ENCODE assay signal across 19 cellular contexts in the genomic region with DNA sequence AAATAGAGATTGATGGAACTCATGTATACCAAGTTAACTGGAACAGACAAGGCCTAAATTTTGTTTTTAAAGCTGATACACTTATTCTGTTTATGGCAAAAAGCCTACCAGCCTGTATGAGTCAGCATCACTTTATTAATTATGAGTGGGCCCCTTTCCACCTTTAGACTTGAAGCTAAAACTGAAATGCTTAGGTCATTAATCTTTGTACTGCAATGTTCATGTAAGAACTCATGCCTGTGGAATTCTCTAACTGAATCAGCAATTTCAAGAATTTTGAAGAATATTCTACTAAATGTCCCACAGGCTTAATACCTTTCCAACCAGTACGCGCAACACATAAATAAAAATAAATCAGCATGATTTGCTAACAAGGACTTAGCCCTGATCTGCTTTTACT.
DNase-seq lines count a peak whose midpoint lies in the region; ATAC-seq, FAIRE-seq and TF ChIP-seq lines count a peak whose summit lies in the region.
"Had no signal": no experiment of that assay in that cellular context is flagged by ENCODE, and none has a peak within 500 bp of the region (broad histone marks: within the 10 kb centered on the region; RNA-seq: fewer than 3 reads in every experiment).

No MANE protein-coding gene starts in this region.

- DNase-seq in BJ (ENCODE audit: low read depth) = peak; percentile 50
- DNase-seq in RWPE1 (ENCODE audit: low spot score) = peak; percentile 67
- DNase-seq in endothelial cell of umbilical vein (ENCODE audit: low read depth, low spot score) = peak; percentile 80
- peak; percentile 21 for DNase-seq in myocyte (ENCODE audit: low read depth)
- DNase-seq in NCI-H2171 treated with DMSO at 0.1 percent for 48 hours (lab: John Stamatoyannopoulos, UW) = no peak
- DNase-seq in H9 = no peak
- no peak for DNase-seq in MG63
- DNase-seq in CD8-positive, alpha-beta T cell = no peak
- DNase-seq: activated CD4-positive, CD25-positive, alpha-beta regulatory T cell treated with anti-CD3 and anti-CD28 coated beads, Interleukin-2, amount 50 U/mL, for 72 hours; activated CD8-positive, alpha-beta memory T cell treated with anti-CD3 and anti-CD28 coated beads, Interleukin-2, amount 50 U/mL, for 48 hours; activated naive CD4-positive, alpha-beta T cell treated with anti-CD3 and anti-CD28 coated beads, Interleukin-2, amount 50 U/mL, for 16 hours; AML-193; esophagus squamous epithelium; KG1; NCI-H1694 treated with DMSO at 0.1 percent for 48 hours; NCI-H526; stomach had no signal

- TF ChIP-seq CTCF in BJ (IDR thresholded peaks at IDR 0.05; ENCODE audit: insufficient read depth, low read depth, low read length) (no peak), RWPE1 (conservative IDR thresholded peaks at IDR 0.05; ENCODE audit: low read depth) (no peak), endothelial cell of umbilical vein (IDR thresholded peaks at IDR 0.05; ENCODE audit: extremely low read depth in 1 of 2, insufficient read depth in 1 of 2, low read depth in 1 of 2, low read length in 2 of 2) (no peak), H9 (conservative IDR thresholded peaks at IDR 0.05) (no peak)
- no peak for TF ChIP-seq CTCF in CD8-positive, alpha-beta T cell (IDR thresholded peaks at IDR 0.05)

- H3K56ac ChIP-seq in H9 (ENCODE audit: insufficient read length, low read depth, low read length) = no peak overlapping the region

- no peaks in the 10 kb centered on the region; the same call in 1 of the 2 replicates for H3K27me3 Mint-ChIP-seq in H9 (ENCODE audit: low read depth)
- no peaks in the 10 kb centered on the region for H3K27me3 Mint-ChIP-seq in CD8-positive, alpha-beta T cell (ENCODE audit: low read depth)

- CTCF ChIA-PET in BJ (lab: Yijun Ruan, JAX) = interaction anchor here (1.2 to 1.6 kb wide), 2 partner anchors 27 to 287 kb away, joined by 3 to 4 read pairs; partner anchors contain the start of gene EDN1
- CTCF ChIA-PET in RWPE1 (lab: Yijun Ruan, JAX) = interaction anchor here (0.5 kb wide), 1 partner anchor 104 kb away, joined by 3 read pairs; no protein-coding TSS in a partner anchor
- CTCF ChIA-PET in endothelial cell of umbilical vein (lab: Charles Lee) = interaction anchor here (0.8 to 1.6 kb wide), 13 partner anchors 9 to 920 kb away, joined by 3 to 5 read pairs (median 3); no protein-coding TSS in a partner anchor
- CTCF ChIA-PET in CD8-positive, alpha-beta T cell (lab: Charles Lee) = no interaction called here

- H3K14ac ChIP-seq in H9 (ENCODE audit: insufficient read depth, low read length) = no peak overlapping the region

- no peaks in the 10 kb centered on the region for H3K79me2 ChIP-seq in endothelial cell of umbilical vein (ENCODE audit: control insufficient read depth, insufficient read depth, low read length)
- no peaks in the 10 kb centered on the region for H3K79me2 ChIP-seq in H9 (ENCODE audit: insufficient read depth, low read length)

- H2BK15ac ChIP-seq in H9 (ENCODE audit: low read depth, low read length) = no peak overlapping the region

- H3K9ac ChIP-seq in endothelial cell of umbilical vein (replicated peaks; ENCODE audit: extremely low read depth, insufficient read depth, low read length) (no peak overlapping the region), H9 (ENCODE audit: extremely low read depth, insufficient read length, low read length) (no peak overlapping the region)

- no CpG with 5 or more reads among the region's 2 CpGs for WGBS in H9 (ENCODE audit: extremely low coverage, insufficient read length, low lambda C conversion rate)

- FAIRE-seq in endothelial cell of umbilical vein (lab: Jason Lieb, UNC) = peak; percentile 62

- H3K4me3 ChIP-seq in BJ (ENCODE audit: low read depth, low read length) (no peak overlapping the region), endothelial cell of umbilical vein (replicated peaks in 1 of 3; ENCODE audit: insufficient read depth in 1 of 3, low read depth in 1 of 3, low read length in 3 of 3) (no peak overlapping the region), MG63 (no peak overlapping the region)
- no peak overlapping the region for H3K4me3 ChIP-seq in CD8-positive, alpha-beta T cell (ENCODE audit: low read depth, low read length)
- H3K4me3 ChIP-seq: esophagus squamous epithelium, HAP-1, stomach had no signal

- no peak overlapping the region for H4K5ac ChIP-seq in H9 (ENCODE audit: insufficient read length, low read depth, low read length)

- H3K9me3 ChIP-seq in endothelial cell of umbilical vein (replicated peaks; ENCODE audit: control insufficient read depth, insufficient read depth, low read length) (no peaks in the 10 kb centered on the region), H9 (ENCODE audit: control insufficient read depth, low read depth, low read length) (no peaks in the 10 kb centered on the region), MG63 (peaks cover 5% of the 10 kb centered on the region)
- H3K9me3 ChIP-seq in CD8-positive, alpha-beta T cell (ENCODE audit: low read length) = no peaks in the 10 kb centered on the region
- H3K9me3 ChIP-seq: esophagus squamous epithelium, HAP-1, neutrophil, stomach had no signal

- dilution Hi-C loops in endothelial cell of umbilical vein (cut with MboI; ENCODE audit: extremely low pct_ligation_motif_present, low sequenced_read_pairs) = loop anchor here (25.0 kb wide), 1 partner anchor 89 kb away; no protein-coding TSS in a partner anchor

- H3K27ac ChIP-seq in RWPE1 (no peak overlapping the region), endothelial cell of umbilical vein (ENCODE audit: insufficient read depth, low read depth, low read length) (peak overlapping the region; percentile 52), H9 (ENCODE audit: insufficient read length, low read depth, low read length) (no peak overlapping the region)
- H3K27ac ChIP-seq in CD8-positive, alpha-beta T cell (ENCODE audit: low read depth, low read length) = no peak overlapping the region
- H3K27ac ChIP-seq: neutrophil, stomach had no signal

- H3K4ac ChIP-seq in H9 (ENCODE audit: low read depth, low read length) = no peak overlapping the region

- no peaks in the 10 kb centered on the region for H3K36me3 ChIP-seq in BJ (ENCODE audit: control insufficient read depth, insufficient read depth, low read length)
- no peaks in the 10 kb centered on the region for H3K36me3 ChIP-seq in endothelial cell of umbilical vein (ENCODE audit: control insufficient read depth in 2 of 2, extremely low read depth in 1 of 2, insufficient read depth in 2 of 2, low read length in 2 of 2)
- no peaks in the 10 kb centered on the region for H3K36me3 ChIP-seq in MG63
- H3K36me3 ChIP-seq in CD8-positive, alpha-beta T cell (ENCODE audit: insufficient read depth, low read length) = no peaks in the 10 kb centered on the region
- H3K36me3 ChIP-seq: esophagus squamous epithelium, HAP-1, neutrophil, stomach had no signal

- H2AFZ ChIP-seq in endothelial cell of umbilical vein (ENCODE audit: low read depth, low read length) = no peak overlapping the region
- no peak overlapping the region for H2AFZ ChIP-seq in H9 (ENCODE audit: low read length)

- POLR2A ChIA-PET in BJ (lab: Charles Lee) = interaction anchor here (0.6 kb wide), 2 partner anchors 28 to 369 kb away, joined by 3 read pairs; no protein-coding TSS in a partner anchor
- POLR2A ChIA-PET in RWPE1 (lab: Yijun Ruan, JAX; ENCODE audit: low non-redundant PET) = no interaction called here
- POLR2A ChIA-PET in endothelial cell of umbilical vein (lab: Charles Lee) = interaction anchor here (0.7 to 1.3 kb wide), 2 partner anchors 8 to 278 kb away, joined by 3 to 6 read pairs; no protein-coding TSS in a partner anchor
- POLR2A ChIA-PET in CD8-positive, alpha-beta T cell (lab: Charles Lee) = no interaction called here

- H2BK5ac ChIP-seq in H9 (ENCODE audit: insufficient read length, low read length) = no peak overlapping the region

- H2BK20ac ChIP-seq in H9 (ENCODE audit: low read depth, low read length, poor library complexity, severe bottlenecking) = no peak overlapping the region

- BruUV-seq in endothelial cell of umbilical vein (replicated peaks; lab: Mats Ljungman, UMichigan) = no TSS peak

- H3K79me1 ChIP-seq in H9 (ENCODE audit: insufficient read depth, low read depth, low read length, poor library complexity, severe bottlenecking) = no peaks in the 10 kb centered on the region

- H3K4me1 ChIP-seq in endothelial cell of umbilical vein (ENCODE audit: control insufficient read depth, extremely low read depth, insufficient read depth, low read length) = peaks cover 56% of the 10 kb centered on the region
- peaks cover 5% of the 10 kb centered on the region; the same call in 1 of the 2 replicates for H3K4me1 ChIP-seq in H9 (ENCODE audit: insufficient read depth, low read length)
- no peaks in the 10 kb centered on the region for H3K4me1 ChIP-seq in CD8-positive, alpha-beta T cell (ENCODE audit: insufficient read depth, low read length)
- H3K4me1 ChIP-seq: HAP-1 had no signal

- H2AK5ac ChIP-seq in H9 (ENCODE audit: insufficient read length, low read length) = no peak overlapping the region

- no peak overlapping the region for H2BK12ac ChIP-seq in H9 (ENCODE audit: insufficient read length, low read depth, low read length)

- intact Hi-C loops in endothelial cell of umbilical vein (cut with micrococcal nuclease) = no loop called here
- intact Hi-C loops in CD8-positive, alpha-beta T cell (cut with DNase I, micrococcal nuclease) = no loop called here

- no peaks in the 10 kb centered on the region for H3K9me3 Mint-ChIP-seq in H9
- no peaks in the 10 kb centered on the region for H3K9me3 Mint-ChIP-seq in CD8-positive, alpha-beta T cell

- no peaks in the 10 kb centered on the region for H3K9me1 ChIP-seq in endothelial cell of umbilical vein (replicated peaks; ENCODE audit: control insufficient read depth, extremely low read depth, insufficient read depth, low read length)

- no peak overlapping the region for H3K4me3 Mint-ChIP-seq in H9
- no peak overlapping the region for H3K4me3 Mint-ChIP-seq in CD8-positive, alpha-beta T cell

- H4K91ac ChIP-seq in H9 (ENCODE audit: insufficient read length, low read depth, low read length) = no peak overlapping the region

- no peaks in the 10 kb centered on the region for H3K27me3 ChIP-seq in BJ (ENCODE audit: control insufficient read depth, insufficient read depth, low read length)
- no peaks in the 10 kb centered on the region for H3K27me3 ChIP-seq in endothelial cell of umbilical vein (ENCODE audit: control insufficient read depth in 2 of 2, insufficient read depth in 2 of 2, low read length in 2 of 2)
- no peaks in the 10 kb centered on the region for H3K27me3 ChIP-seq in H9 (ENCODE audit: insufficient read depth, low read length)
- H3K27me3 ChIP-seq in MG63 = no peaks in the 10 kb centered on the region
- no peaks in the 10 kb centered on the region for H3K27me3 ChIP-seq in CD8-positive, alpha-beta T cell (ENCODE audit: insufficient read depth, low read length)
- H3K27me3 ChIP-seq: esophagus squamous epithelium, neutrophil, stomach had no signal

- H3K36me3 Mint-ChIP-seq in H9 (ENCODE audit: insufficient read depth in 1 of 3, low read depth in 3 of 3) = no peaks in the 10 kb centered on the region
- no peaks in the 10 kb centered on the region for H3K36me3 Mint-ChIP-seq in CD8-positive, alpha-beta T cell

- ATAC-seq in CD8-positive, alpha-beta T cell = no peak

- H4K20me1 ChIP-seq in endothelial cell of umbilical vein (replicated peaks; ENCODE audit: control insufficient read depth, extremely low read depth, insufficient read depth, low read length) = no peaks in the 10 kb centered on the region
- no peaks in the 10 kb centered on the region for H4K20me1 ChIP-seq in H9 (ENCODE audit: control insufficient read depth, insufficient read depth, insufficient read length)

- H3K4me1 Mint-ChIP-seq in H9 = peaks cover 6 to 8% of the 10 kb centered on the region in 2 experiments
- H3K4me1 Mint-ChIP-seq in CD8-positive, alpha-beta T cell (ENCODE audit: low read depth) = no peaks in the 10 kb centered on the region

- no peak for TF ChIP-seq POLR2A in endothelial cell of umbilical vein (IDR thresholded peaks at IDR 0.05; ENCODE audit: low read depth, low read length)

- H3K23me2 ChIP-seq in H9 (ENCODE audit: insufficient read length, low read depth, low read length, poor library complexity, severe bottlenecking) = no peaks in the 10 kb centered on the region

- H3K4me2 ChIP-seq in endothelial cell of umbilical vein (ENCODE audit: insufficient read depth, low read length) (no peak overlapping the region), H9 (ENCODE audit: insufficient read depth, insufficient read length, low read length) (no peak overlapping the region)

- no peak overlapping the region for H2BK120ac ChIP-seq in H9 (ENCODE audit: low read depth, low read length, poor library complexity, severe bottlenecking)

- no peak overlapping the region for H3K18ac ChIP-seq in H9 (ENCODE audit: insufficient read length, low read depth, low read length)

- no peak overlapping the region for H4K8ac ChIP-seq in H9 (replicated peaks; ENCODE audit: insufficient read length, low read depth, low read length)

- no peak overlapping the region for H3T11ph ChIP-seq in H9 (ENCODE audit: low read length)

- H3K23ac ChIP-seq in H9 (ENCODE audit: insufficient read length, low read depth, low read length) = no peak overlapping the region

- H3K27ac Mint-ChIP-seq in H9 = no peak overlapping the region
- no peak overlapping the region for H3K27ac Mint-ChIP-seq in CD8-positive, alpha-beta T cell

Comparison
In these comparisons a context has a peak if more than half of its experiments do, and no peak if none do; other contexts are left out.
1. DNase-seq: peak in BJ (single experiment), RWPE1 (single experiment), endothelial cell of umbilical vein (single experiment) and myocyte (single experiment); none in NCI-H2171 treated with DMSO at 0.1 percent for 48 hours (single experiment), H9 (single experiment), MG63 (single experiment) and CD8-positive, alpha-beta T cell (0 of 7).
2. POLR2A ChIA-PET loops: an anchor here in BJ (0.6 kb wide) and endothelial cell of umbilical vein (0.7 to 1.3 kb wide); none called in RWPE1 and CD8-positive, alpha-beta T cell.